1 cellular context compared by ENCODE assay signal in genomic region chr7:7719235-7719634, GRCh38.
A peak's percentile ranks its signal among the peaks of the same experiment; 100 is the strongest.
TF ChIP-seq lines count a peak whose summit lies in the region.

No MANE protein-coding gene starts in this region.

TF ChIP-seq in K562, 482 proteins besides CTCF, POLR2A, EP300 and RAD21 (continued from another document and continues in another):
- TF ChIP-seq MYC (IDR thresholded peaks at IDR 0.05; ENCODE audit: low read depth, low read length) (peak; percentile 89), MYC (CRISPR knock-in tag; IDR thresholded peaks at IDR 0.05; ENCODE audit: borderline replicate concordance, low read depth) (no peak), ZNF41 (CRISPR knock-in tag; conservative IDR thresholded peaks at IDR 0.05) (no peak), ZNF395 (CRISPR knock-in tag; IDR thresholded peaks at IDR 0.05) (no peak), SOX6 (IDR thresholded peaks at IDR 0.05) (peak; percentile 40; the same call in 1 of the 2 replicates), CXXC5 (CRISPR knock-in tag; IDR thresholded peaks at IDR 0.05) (0 out of 2 replicates have a peak, but pooled peaks have one; percentile 15), CEBPG (CRISPR knock-in tag; IDR thresholded peaks at IDR 0.05) (peak; percentile 68), CEBPG (tag; conservative IDR thresholded peaks at IDR 0.05 in 1 of 2, IDR thresholded peaks at IDR 0.05 in 1 of 2) (peak; percentile 96 to 97), FOSL1 (tag; conservative IDR thresholded peaks at IDR 0.05) (peak; percentile 29), HINFP (tag; conservative IDR thresholded peaks at IDR 0.05; ENCODE audit: low read depth) (no peak), L3MBTL2 (IDR thresholded peaks at IDR 0.05) (peak; percentile 86), YY1 (IDR thresholded peaks at IDR 0.05; ENCODE audit: borderline replicate concordance in 1 of 3, control insufficient read depth in 1 of 3, extremely low read depth in 1 of 3, insufficient read depth in 3 of 3, insufficient read length in 1 of 3, insufficient replicate concordance in 2 of 3, low read depth in 1 of 3, low read length in 2 of 3) (peak in 1 of 3 experiments; percentile 8), ATF4 (CRISPR knock-in tag; IDR thresholded peaks at IDR 0.05) (peak; percentile 63; the same call in 1 of the 2 replicates), ZNF316 (IDR thresholded peaks at IDR 0.05) (no peak), SMARCA4 (IDR thresholded peaks at IDR 0.05) (0 out of 2 replicates have a peak, but pooled peaks have one; percentile 18), JUN (IDR thresholded peaks at IDR 0.05; ENCODE audit: borderline replicate concordance, low read depth, low read length) (peak; percentile 37; the same call in 1 of the 2 replicates), JUN (CRISPR knock-in tag; IDR thresholded peaks at IDR 0.05; ENCODE audit: borderline replicate concordance) (no peak), JUND (IDR thresholded peaks at IDR 0.05; ENCODE audit: borderline replicate concordance, low read depth, low read length) (peak; percentile 54; the same call in 1 of the 2 replicates), JUND (tag; IDR thresholded peaks at IDR 0.05; ENCODE audit: borderline replicate concordance, low read depth, low read length) (peak; percentile 62; the same call in 2 of the 3 replicates), ATF7 (IDR thresholded peaks at IDR 0.05) (peak; percentile 53; the same call in 1 of the 2 replicates), ZNF668 (CRISPR knock-in tag; IDR thresholded peaks at IDR 0.05) (0 out of 2 replicates have a peak, but pooled peaks have one; percentile 66), IRF9 (tag; IDR thresholded peaks at IDR 0.05) (peak; percentile 72; the same call in 1 of the 2 replicates), BHLHE40 (IDR thresholded peaks at IDR 0.05; ENCODE audit: low read length) (0 out of 2 replicates have a peak, but pooled peaks have one; percentile 33), NBN (IDR thresholded peaks at IDR 0.05; ENCODE audit: low read depth) (no peak)
- TF ChIP-seq, protein P1, sequence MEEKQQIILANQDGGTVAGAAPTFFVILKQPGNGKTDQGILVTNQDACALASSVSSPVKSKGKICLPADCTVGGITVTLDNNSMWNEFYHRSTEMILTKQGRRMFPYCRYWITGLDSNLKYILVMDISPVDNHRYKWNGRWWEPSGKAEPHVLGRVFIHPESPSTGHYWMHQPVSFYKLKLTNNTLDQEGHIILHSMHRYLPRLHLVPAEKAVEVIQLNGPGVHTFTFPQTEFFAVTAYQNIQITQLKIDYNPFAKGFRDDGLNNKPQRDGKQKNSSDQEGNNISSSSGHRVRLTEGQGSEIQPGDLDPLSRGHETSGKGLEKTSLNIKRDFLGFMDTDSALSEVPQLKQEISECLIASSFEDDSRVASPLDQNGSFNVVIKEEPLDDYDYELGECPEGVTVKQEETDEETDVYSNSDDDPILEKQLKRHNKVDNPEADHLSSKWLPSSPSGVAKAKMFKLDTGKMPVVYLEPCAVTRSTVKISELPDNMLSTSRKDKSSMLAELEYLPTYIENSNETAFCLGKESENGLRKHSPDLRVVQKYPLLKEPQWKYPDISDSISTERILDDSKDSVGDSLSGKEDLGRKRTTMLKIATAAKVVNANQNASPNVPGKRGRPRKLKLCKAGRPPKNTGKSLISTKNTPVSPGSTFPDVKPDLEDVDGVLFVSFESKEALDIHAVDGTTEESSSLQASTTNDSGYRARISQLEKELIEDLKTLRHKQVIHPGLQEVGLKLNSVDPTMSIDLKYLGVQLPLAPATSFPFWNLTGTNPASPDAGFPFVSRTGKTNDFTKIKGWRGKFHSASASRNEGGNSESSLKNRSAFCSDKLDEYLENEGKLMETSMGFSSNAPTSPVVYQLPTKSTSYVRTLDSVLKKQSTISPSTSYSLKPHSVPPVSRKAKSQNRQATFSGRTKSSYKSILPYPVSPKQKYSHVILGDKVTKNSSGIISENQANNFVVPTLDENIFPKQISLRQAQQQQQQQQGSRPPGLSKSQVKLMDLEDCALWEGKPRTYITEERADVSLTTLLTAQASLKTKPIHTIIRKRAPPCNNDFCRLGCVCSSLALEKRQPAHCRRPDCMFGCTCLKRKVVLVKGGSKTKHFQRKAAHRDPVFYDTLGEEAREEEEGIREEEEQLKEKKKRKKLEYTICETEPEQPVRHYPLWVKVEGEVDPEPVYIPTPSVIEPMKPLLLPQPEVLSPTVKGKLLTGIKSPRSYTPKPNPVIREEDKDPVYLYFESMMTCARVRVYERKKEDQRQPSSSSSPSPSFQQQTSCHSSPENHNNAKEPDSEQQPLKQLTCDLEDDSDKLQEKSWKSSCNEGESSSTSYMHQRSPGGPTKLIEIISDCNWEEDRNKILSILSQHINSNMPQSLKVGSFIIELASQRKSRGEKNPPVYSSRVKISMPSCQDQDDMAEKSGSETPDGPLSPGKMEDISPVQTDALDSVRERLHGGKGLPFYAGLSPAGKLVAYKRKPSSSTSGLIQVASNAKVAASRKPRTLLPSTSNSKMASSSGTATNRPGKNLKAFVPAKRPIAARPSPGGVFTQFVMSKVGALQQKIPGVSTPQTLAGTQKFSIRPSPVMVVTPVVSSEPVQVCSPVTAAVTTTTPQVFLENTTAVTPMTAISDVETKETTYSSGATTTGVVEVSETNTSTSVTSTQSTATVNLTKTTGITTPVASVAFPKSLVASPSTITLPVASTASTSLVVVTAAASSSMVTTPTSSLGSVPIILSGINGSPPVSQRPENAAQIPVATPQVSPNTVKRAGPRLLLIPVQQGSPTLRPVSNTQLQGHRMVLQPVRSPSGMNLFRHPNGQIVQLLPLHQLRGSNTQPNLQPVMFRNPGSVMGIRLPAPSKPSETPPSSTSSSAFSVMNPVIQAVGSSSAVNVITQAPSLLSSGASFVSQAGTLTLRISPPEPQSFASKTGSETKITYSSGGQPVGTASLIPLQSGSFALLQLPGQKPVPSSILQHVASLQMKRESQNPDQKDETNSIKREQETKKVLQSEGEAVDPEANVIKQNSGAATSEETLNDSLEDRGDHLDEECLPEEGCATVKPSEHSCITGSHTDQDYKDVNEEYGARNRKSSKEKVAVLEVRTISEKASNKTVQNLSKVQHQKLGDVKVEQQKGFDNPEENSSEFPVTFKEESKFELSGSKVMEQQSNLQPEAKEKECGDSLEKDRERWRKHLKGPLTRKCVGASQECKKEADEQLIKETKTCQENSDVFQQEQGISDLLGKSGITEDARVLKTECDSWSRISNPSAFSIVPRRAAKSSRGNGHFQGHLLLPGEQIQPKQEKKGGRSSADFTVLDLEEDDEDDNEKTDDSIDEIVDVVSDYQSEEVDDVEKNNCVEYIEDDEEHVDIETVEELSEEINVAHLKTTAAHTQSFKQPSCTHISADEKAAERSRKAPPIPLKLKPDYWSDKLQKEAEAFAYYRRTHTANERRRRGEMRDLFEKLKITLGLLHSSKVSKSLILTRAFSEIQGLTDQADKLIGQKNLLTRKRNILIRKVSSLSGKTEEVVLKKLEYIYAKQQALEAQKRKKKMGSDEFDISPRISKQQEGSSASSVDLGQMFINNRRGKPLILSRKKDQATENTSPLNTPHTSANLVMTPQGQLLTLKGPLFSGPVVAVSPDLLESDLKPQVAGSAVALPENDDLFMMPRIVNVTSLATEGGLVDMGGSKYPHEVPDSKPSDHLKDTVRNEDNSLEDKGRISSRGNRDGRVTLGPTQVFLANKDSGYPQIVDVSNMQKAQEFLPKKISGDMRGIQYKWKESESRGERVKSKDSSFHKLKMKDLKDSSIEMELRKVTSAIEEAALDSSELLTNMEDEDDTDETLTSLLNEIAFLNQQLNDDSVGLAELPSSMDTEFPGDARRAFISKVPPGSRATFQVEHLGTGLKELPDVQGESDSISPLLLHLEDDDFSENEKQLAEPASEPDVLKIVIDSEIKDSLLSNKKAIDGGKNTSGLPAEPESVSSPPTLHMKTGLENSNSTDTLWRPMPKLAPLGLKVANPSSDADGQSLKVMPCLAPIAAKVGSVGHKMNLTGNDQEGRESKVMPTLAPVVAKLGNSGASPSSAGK (IDR thresholded peaks at IDR 0.05), result peak; percentile 76
- TF ChIP-seq, protein P2, sequence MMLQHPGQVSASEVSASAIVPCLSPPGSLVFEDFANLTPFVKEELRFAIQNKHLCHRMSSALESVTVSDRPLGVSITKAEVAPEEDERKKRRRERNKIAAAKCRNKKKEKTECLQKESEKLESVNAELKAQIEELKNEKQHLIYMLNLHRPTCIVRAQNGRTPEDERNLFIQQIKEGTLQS (IDR thresholded peaks at IDR 0.05), result peak; percentile 97
- TF ChIP-seq, protein P2 (CRISPR knock-in tag; conservative IDR thresholded peaks at IDR 0.05), result no peak
- TF ChIP-seq, protein P3, sequence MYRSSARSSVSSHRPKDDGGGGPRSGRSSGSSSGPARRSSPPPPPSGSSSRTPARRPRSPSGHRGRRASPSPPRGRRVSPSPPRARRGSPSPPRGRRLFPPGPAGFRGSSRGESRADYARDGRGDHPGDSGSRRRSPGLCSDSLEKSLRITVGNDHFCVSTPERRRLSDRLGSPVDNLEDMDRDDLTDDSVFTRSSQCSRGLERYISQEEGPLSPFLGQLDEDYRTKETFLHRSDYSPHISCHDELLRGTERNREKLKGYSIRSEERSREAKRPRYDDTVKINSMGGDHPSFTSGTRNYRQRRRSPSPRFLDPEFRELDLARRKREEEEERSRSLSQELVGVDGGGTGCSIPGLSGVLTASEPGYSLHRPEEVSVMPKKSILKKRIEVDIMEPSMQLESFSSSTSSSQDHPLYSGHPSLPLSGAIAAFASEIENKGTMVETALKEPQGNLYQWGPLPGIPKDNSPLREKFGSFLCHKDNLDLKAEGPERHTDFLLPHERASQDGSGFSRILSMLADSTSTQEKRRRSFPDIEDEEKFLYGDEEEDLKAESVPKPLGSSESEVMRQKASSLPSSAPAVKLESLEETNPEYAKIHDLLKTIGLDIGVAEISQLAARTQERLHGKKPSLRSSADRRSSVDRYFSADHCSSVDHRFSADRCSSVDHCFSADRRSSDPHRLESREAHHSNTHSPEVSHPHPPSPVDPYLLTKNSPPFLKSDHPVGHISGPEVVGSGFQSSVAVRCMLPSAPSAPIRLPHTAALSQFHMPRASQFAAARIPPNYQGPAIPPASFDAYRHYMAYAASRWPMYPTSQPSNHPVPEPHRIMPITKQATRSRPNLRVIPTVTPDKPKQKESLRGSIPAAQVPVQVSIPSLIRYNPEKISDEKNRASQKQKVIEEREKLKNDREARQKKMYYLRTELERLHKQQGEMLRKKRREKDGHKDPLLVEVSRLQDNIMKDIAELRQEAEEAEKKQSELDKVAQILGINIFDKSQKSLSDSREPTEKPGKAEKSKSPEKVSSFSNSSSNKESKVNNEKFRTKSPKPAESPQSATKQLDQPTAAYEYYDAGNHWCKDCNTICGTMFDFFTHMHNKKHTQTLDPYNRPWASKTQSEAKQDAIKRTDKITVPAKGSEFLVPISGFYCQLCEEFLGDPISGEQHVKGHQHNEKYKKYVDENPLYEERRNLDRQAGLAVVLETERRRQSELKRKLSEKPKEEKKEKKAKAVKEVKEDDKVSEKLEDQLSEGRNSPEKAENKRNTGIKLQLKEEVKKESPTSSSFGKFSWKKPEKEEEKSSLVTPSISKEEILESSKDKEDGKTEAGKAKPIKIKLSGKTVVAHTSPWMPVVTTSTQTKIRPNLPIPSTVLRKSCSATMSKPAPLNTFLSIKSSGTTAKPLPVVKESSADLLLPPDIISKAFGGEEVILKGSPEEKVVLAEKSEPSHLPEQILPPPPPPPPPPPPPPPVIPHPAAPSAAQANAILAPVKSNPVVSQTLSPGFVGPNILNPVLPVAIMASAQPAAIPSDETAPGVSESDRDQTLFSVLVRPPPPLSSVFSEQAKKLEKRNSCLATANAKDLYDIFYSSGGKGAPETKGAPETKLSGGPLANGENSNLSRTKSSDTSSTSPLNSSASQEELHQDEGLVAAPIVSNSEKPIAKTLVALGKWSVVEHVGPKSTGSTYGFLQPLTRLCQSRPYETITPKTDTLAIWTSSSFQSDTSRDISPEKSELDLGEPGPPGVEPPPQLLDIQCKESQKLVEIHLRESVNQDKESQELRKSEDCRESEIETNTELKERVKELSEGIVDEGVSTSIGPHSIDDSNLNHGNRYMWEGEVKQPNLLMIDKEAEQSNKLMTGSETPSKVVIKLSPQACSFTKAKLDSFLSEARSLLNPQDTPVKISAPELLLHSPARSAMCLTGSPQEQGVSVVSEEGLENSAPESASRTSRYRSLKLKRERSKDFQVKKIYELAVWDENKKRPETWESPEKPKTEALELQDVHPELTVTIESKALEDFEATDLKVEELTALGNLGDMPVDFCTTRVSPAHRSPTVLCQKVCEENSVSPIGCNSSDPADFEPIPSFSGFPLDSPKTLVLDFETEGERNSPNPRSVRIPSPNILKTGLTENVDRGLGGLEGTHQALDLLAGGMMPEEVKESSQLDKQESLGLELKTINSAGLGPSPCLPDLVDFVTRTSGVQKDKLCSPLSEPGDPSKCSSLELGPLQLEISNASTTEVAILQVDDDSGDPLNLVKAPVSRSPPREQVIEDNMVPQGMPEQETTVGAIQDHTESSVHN (IDR thresholded peaks at IDR 0.05; ENCODE audit: borderline replicate concordance in 1 of 2, low read depth in 1 of 2), result peak in 1 of 2 experiments; percentile 41; a peak in 1 of 4 replicates
